Comparison of ENCODE assay signal across 19 cellular contexts in the genomic region with DNA sequence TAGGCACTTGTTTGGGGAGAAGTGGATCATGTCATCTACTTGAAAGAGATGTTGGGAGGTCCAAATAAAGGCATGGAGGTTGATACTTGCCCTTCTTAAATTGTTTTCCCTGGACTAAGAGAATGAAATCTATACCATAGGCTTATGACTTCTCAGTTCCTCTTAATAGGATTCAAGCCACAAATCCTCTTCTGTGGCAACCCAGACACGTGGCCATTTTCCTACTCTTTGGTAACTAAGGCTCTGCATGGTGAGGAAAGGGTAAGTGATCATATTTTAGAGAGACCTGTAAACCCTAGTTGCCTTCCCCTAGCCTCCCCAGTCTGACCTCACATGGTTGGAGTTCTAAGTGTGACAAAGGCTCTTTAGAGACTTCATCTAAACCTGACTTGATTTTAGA.
DNase-seq lines count a peak whose midpoint lies in the region; ATAC-seq and TF ChIP-seq lines count a peak whose summit lies in the region.
"Had no signal": no experiment of that assay in that cellular context is flagged by ENCODE, and none has a peak within 500 bp of the region (broad histone marks: within the 10 kb centered on the region; RNA-seq: fewer than 3 reads in every experiment).

No MANE protein-coding gene starts in this region.

- H3K27me3 ChIP-seq in upper lobe of right lung: no peaks in the 10 kb centered on the region

- H3K4me1 Mint-ChIP-seq in activated T-cell treated with anti-CD3 and anti-CD28 coated beads, Interleukin-2, amount 50 U/mL, for 24 hours (ENCODE audit: low read depth): peaks cover 53% of the 10 kb centered on the region
- H3K4me1 Mint-ChIP-seq in effector memory CD8-positive, alpha-beta T cell (ENCODE audit: low read depth in 2 of 2): peaks cover 30 to 38% of the 10 kb centered on the region in 2 donors

- H3K4me1 ChIP-seq in upper lobe of right lung: no peaks in the 10 kb centered on the region
- H3K4me1 ChIP-seq in mucosa of descending colon (ENCODE audit: low read depth): no peaks in the 10 kb centered on the region

- no peaks in the 10 kb centered on the region for H3K36me3 ChIP-seq in upper lobe of right lung
- H3K36me3 ChIP-seq in mucosa of descending colon (ENCODE audit: low read depth): no peaks in the 10 kb centered on the region

- H3K9me3 ChIP-seq in upper lobe of right lung (no peaks in the 10 kb centered on the region), mucosa of descending colon (peaks cover 4% of the 10 kb centered on the region)

- ATAC-seq in effector memory CD8-positive, alpha-beta T cell (replicated peaks): no peak
- ATAC-seq in upper lobe of right lung (peak; percentile 71), sciatic nerve (no peak), mucosa of descending colon (no peak)

- peak overlapping the region; percentile 61 for H3K27ac Mint-ChIP-seq in activated T-cell treated with anti-CD3 and anti-CD28 coated beads, Interleukin-2, amount 50 U/mL, for 24 hours
- H3K27ac Mint-ChIP-seq in effector memory CD8-positive, alpha-beta T cell: peak overlapping the region; percentile 92 to 94

- no peak for DNase-seq in activated T-cell treated with anti-CD3 and anti-CD28 coated beads, Interleukin-2, amount 50 U/mL, for 24 hours
- no peak for DNase-seq in activated T-cell treated with anti-CD3 and anti-CD28 coated beads for 4 hours
- peak; percentile 36 for DNase-seq in NOMO-1 treated with dmso at 0.1 percent for 144 hours (lab: John Stamatoyannopoulos, UW; ENCODE audit: unreplicated experiment)
- no peak for DNase-seq in effector memory CD8-positive, alpha-beta T cell
- DNase-seq in upper lobe of right lung: no peak
- DNase-seq in sciatic nerve (ENCODE audit: low spot score): no peak
- no peak for DNase-seq in mucosa of descending colon
- DNase-seq in T-helper 1 cell: no peak
- DNase-seq: ACHN; activated CD4-positive, CD25-positive, alpha-beta regulatory T cell; effector CD8-positive, alpha-beta T cell; H7; KBM-7; mammary epithelial cell; NCI-H187 treated with DMSO at 0.1 percent for 48 hours; NCI-H524; nucleus accumbens; SHP77 treated with DMSO at 0.1 percent for 48 hours; small intestine had no signal

- peaks cover 25% of the 10 kb centered on the region for H3K9me3 Mint-ChIP-seq in activated T-cell treated with anti-CD3 and anti-CD28 coated beads, Interleukin-2, amount 50 U/mL, for 24 hours
- peaks cover 0 to 23% of the 10 kb centered on the region in 2 donors for H3K9me3 Mint-ChIP-seq in effector memory CD8-positive, alpha-beta T cell

- no peak overlapping the region for H3K4me3 Mint-ChIP-seq in activated T-cell treated with anti-CD3 and anti-CD28 coated beads, Interleukin-2, amount 50 U/mL, for 24 hours
- peak overlapping the region; percentile 70 to 73 for H3K4me3 Mint-ChIP-seq in effector memory CD8-positive, alpha-beta T cell

- TF ChIP-seq CTCF in upper lobe of right lung (IDR thresholded peaks at IDR 0.05): no peak
- TF ChIP-seq CTCF in mucosa of descending colon (IDR thresholded peaks at IDR 0.05): no peak

- H3K27me3 Mint-ChIP-seq in activated T-cell treated with anti-CD3 and anti-CD28 coated beads, Interleukin-2, amount 50 U/mL, for 24 hours: no peaks in the 10 kb centered on the region
- no peaks in the 10 kb centered on the region for H3K27me3 Mint-ChIP-seq in effector memory CD8-positive, alpha-beta T cell

- peaks cover 22% of the 10 kb centered on the region for H3K36me3 Mint-ChIP-seq in activated T-cell treated with anti-CD3 and anti-CD28 coated beads, Interleukin-2, amount 50 U/mL, for 24 hours (ENCODE audit: low read depth)
- peaks cover 3% of the 10 kb centered on the region for H3K36me3 Mint-ChIP-seq in effector memory CD8-positive, alpha-beta T cell (ENCODE audit: insufficient read depth)

- no peak overlapping the region for H3K27ac ChIP-seq in upper lobe of right lung

- H3K4me3 ChIP-seq in upper lobe of right lung: no peak overlapping the region
- no peak overlapping the region for H3K4me3 ChIP-seq in mucosa of descending colon

- intact Hi-C loops in upper lobe of right lung (cut with DNase I) (no loop called here), sciatic nerve (cut with DNase I) (no loop called here), mucosa of descending colon (cut with DNase I, micrococcal nuclease) (no loop called here)
